ENCODE assay signal across 1 cellular context in genomic region chr16:89473791-89474414, GRCh38.
TF ChIP-seq lines count a peak whose summit lies in the region.

No MANE protein-coding gene starts in this region.

TF ChIP-seq in K562, 482 proteins besides CTCF, POLR2A, EP300 and RAD21 (continued from another document):
- TF ChIP-seq ZNF318 (IDR thresholded peaks at IDR 0.05; ENCODE audit: borderline replicate concordance in 1 of 2, low read depth in 1 of 2) (no peak), MTA3 (IDR thresholded peaks at IDR 0.05; ENCODE audit: borderline replicate concordance) (peak; percentile 43; the same call in 1 of the 2 replicates), CSDE1 (IDR thresholded peaks at IDR 0.05) (no peak), RFX5 (IDR thresholded peaks at IDR 0.05; ENCODE audit: low read depth, low read length) (no peak), SLC30A9 (CRISPR knock-in tag; IDR thresholded peaks at IDR 0.05) (no peak), ZNF584 (CRISPR knock-in tag; IDR thresholded peaks at IDR 0.05; ENCODE audit: low read depth) (no peak), ZNF165 (CRISPR knock-in tag; IDR thresholded peaks at IDR 0.05; ENCODE audit: borderline replicate concordance) (no peak)
- TF ChIP-seq, protein P1, sequence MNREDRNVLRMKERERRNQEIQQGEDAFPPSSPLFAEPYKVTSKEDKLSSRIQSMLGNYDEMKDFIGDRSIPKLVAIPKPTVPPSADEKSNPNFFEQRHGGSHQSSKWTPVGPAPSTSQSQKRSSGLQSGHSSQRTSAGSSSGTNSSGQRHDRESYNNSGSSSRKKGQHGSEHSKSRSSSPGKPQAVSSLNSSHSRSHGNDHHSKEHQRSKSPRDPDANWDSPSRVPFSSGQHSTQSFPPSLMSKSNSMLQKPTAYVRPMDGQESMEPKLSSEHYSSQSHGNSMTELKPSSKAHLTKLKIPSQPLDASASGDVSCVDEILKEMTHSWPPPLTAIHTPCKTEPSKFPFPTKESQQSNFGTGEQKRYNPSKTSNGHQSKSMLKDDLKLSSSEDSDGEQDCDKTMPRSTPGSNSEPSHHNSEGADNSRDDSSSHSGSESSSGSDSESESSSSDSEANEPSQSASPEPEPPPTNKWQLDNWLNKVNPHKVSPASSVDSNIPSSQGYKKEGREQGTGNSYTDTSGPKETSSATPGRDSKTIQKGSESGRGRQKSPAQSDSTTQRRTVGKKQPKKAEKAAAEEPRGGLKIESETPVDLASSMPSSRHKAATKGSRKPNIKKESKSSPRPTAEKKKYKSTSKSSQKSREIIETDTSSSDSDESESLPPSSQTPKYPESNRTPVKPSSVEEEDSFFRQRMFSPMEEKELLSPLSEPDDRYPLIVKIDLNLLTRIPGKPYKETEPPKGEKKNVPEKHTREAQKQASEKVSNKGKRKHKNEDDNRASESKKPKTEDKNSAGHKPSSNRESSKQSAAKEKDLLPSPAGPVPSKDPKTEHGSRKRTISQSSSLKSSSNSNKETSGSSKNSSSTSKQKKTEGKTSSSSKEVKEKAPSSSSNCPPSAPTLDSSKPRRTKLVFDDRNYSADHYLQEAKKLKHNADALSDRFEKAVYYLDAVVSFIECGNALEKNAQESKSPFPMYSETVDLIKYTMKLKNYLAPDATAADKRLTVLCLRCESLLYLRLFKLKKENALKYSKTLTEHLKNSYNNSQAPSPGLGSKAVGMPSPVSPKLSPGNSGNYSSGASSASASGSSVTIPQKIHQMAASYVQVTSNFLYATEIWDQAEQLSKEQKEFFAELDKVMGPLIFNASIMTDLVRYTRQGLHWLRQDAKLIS (CRISPR knock-in tag; IDR thresholded peaks at IDR 0.05), result no peak
